8 cellular contexts compared by ENCODE assay signal in the genomic region with DNA sequence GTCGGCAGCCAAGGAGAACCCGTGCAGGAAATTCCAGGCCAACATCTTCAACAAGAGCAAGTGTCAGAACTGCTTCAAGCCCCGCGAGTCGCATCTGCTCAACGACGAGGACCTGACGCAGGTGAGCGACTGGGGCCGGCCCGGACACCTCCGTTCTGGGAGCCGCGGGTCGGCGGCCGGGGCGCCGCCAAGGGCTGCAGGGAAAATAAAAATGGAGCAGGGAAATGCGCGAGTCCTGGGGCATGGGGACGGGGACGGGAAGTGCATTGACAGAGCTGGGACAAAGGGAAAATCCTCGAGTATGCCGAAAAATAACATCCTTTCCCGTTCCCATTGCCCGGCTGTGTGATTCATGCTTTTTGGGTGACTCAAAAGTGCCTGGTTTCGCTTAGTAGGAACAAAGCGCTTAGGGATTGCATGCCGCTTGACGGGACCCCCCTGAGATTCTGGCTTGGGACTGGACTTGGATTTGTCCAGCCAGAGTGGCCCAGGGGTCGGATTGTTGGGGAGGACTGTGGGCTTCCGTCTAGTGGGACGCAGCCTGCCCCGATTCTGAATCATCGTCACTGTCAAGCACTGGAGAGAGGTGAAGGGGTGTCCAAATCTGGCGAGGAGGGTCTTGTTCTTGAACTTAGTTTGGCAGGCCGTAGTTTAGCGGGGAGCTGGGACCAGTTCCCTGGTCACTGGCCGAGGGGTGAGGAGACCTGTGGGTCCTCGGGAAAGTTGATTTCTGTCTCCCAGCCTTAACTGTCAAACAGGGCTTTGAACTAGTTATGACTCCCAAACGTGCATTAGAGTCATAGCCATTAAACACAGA. TPM values are rescaled to one million over a fixed set of nuclear protein-coding genes. Genes with fewer than 3 reads are reported as not detected.
DNase-seq lines count a peak whose midpoint lies in the region; ATAC-seq and TF ChIP-seq lines count a peak whose summit lies in the region.

No MANE protein-coding gene starts in this region.

- 1% methylated on average over 36 of the region's 42 CpGs for WGBS in esophagus muscularis mucosa

- H3K9me3 Mint-ChIP-seq in activated CD4-positive, alpha-beta memory T cell treated with anti-CD3 and anti-CD28 coated beads for 36 hours: no peaks in the 10 kb centered on the region

- H3K9me3 ChIP-seq in esophagus muscularis mucosa (no peaks in the 10 kb centered on the region), neutrophil (no peaks in the 10 kb centered on the region)

- no peaks in the 10 kb centered on the region for H3K36me3 Mint-ChIP-seq in activated CD4-positive, alpha-beta memory T cell treated with anti-CD3 and anti-CD28 coated beads for 36 hours

- POLR2A ChIA-PET in BJ (lab: Charles Lee): interaction anchor here (0.6 kb wide), 1 partner anchor 9 kb away, joined by 3 read pairs; no protein-coding TSS in a partner anchor
- POLR2A ChIA-PET in activated CD4-positive, alpha-beta memory T cell treated with anti-CD3 and anti-CD28 coated beads for 36 hours (lab: Charles Lee): interaction anchor here (1.3 to 2.1 kb wide), 2 partner anchors 9 to 27 kb away, joined by 3 to 6 read pairs; no protein-coding TSS in a partner anchor

- ATAC-seq in HG03139 (IDR thresholded peaks at IDR 0.05; ENCODE audit: unreplicated experiment) (peak; percentile 4), GM19452 (IDR thresholded peaks at IDR 0.05; ENCODE audit: unreplicated experiment) (no peak)

- DNase-seq in BJ (ENCODE audit: low read depth) (no peak), esophagus muscularis mucosa (ENCODE audit: extremely low spot score) (no peak), activated gamma-delta T cell treated with Interleukin-2 at 50 U/mL for 16 hours (no peak), D341Med (ENCODE audit: low spot score) (no peak)
- peak; percentile 33 for DNase-seq in activated CD4-positive, alpha-beta memory T cell treated with anti-CD3 and anti-CD28 coated beads for 36 hours

- intact Hi-C loops in activated CD4-positive, alpha-beta memory T cell treated with anti-CD3 and anti-CD28 coated beads for 36 hours (cut with micrococcal nuclease): loop anchor here (5.0 kb wide), 1 partner anchor 164 kb away; a partner anchor contains a TSS
- intact Hi-C loops in esophagus muscularis mucosa (cut with DNase I): loop anchor here (5.0 kb wide), 1 partner anchor 194 kb away; a partner anchor contains a TSS

- no peaks in the 10 kb centered on the region for H3K36me3 ChIP-seq in BJ (ENCODE audit: control insufficient read depth, insufficient read depth, low read length)
- H3K36me3 ChIP-seq in esophagus muscularis mucosa: no peaks in the 10 kb centered on the region
- no peaks in the 10 kb centered on the region for H3K36me3 ChIP-seq in neutrophil

- no peaks in the 10 kb centered on the region for H3K27me3 ChIP-seq in BJ (ENCODE audit: control insufficient read depth, insufficient read depth, low read length)
- no peaks in the 10 kb centered on the region for H3K27me3 ChIP-seq in esophagus muscularis mucosa
- peaks cover 29% of the 10 kb centered on the region for H3K27me3 ChIP-seq in neutrophil

- H3K27ac Mint-ChIP-seq in activated CD4-positive, alpha-beta memory T cell treated with anti-CD3 and anti-CD28 coated beads for 36 hours: peak overlapping the region; percentile 42

- TF ChIP-seq EP300 in esophagus muscularis mucosa (IDR thresholded peaks at IDR 0.05): no peak

- peak overlapping the region; percentile 79 to 89 (median 82) for H3K27ac ChIP-seq in esophagus muscularis mucosa (replicated peaks in 1 of 4)
- H3K27ac ChIP-seq in neutrophil: no peak overlapping the region

- TF ChIP-seq CTCF in BJ (IDR thresholded peaks at IDR 0.05; ENCODE audit: insufficient read depth, low read depth, low read length) (no peak), esophagus muscularis mucosa (IDR thresholded peaks at IDR 0.05) (no peak), neutrophil (IDR thresholded peaks at IDR 0.05) (no peak)

- H3K4me1 Mint-ChIP-seq in activated CD4-positive, alpha-beta memory T cell treated with anti-CD3 and anti-CD28 coated beads for 36 hours (ENCODE audit: low read depth): peaks cover 48% of the 10 kb centered on the region

- H3K4me1 ChIP-seq in esophagus muscularis mucosa (peaks cover 47 to 61% (median 58%) of the 10 kb centered on the region in 4 donors), neutrophil (ENCODE audit: control insufficient read depth in 1 of 2, insufficient read depth in 1 of 2, low read depth in 1 of 2, low read length in 1 of 2) (peaks cover 34% of the 10 kb centered on the region in 2 experiments)

- no peaks in the 10 kb centered on the region for H3K27me3 Mint-ChIP-seq in activated CD4-positive, alpha-beta memory T cell treated with anti-CD3 and anti-CD28 coated beads for 36 hours

- peak overlapping the region; percentile 94 for H3K4me3 Mint-ChIP-seq in activated CD4-positive, alpha-beta memory T cell treated with anti-CD3 and anti-CD28 coated beads for 36 hours

- TF ChIP-seq POLR2A in esophagus muscularis mucosa (IDR thresholded peaks at IDR 0.05; ENCODE audit: low read depth): no peak

- CTCF ChIA-PET in BJ (lab: Yijun Ruan, JAX): interaction anchor here (1.3 kb wide), 1 partner anchor 37 kb away, joined by 3 read pairs; no protein-coding TSS in a partner anchor
- CTCF ChIA-PET in activated CD4-positive, alpha-beta memory T cell treated with anti-CD3 and anti-CD28 coated beads for 36 hours (lab: Charles Lee): no interaction called here

- peak overlapping the region; percentile 79 for H3K4me3 ChIP-seq in BJ (ENCODE audit: low read depth, low read length)
- H3K4me3 ChIP-seq in esophagus muscularis mucosa: peak overlapping the region; percentile 59 to 85 (median 75)
- H3K4me3 ChIP-seq in neutrophil (ENCODE audit: low read depth in 1 of 2, low read length in 1 of 2): peak overlapping the region; percentile 68 to 80

RNA-seq across cellular contexts. Expression of a gene that starts 0.8 kb away (rescaled TPM):
- 149 and 154 TPM in 2 replicates for polyA plus RNA-seq in BJ (2011; rRNA removed)
- 129 and 187 TPM in 2 replicates for polyA minus RNA-seq in BJ (2011; rRNA and poly(A)+ RNA removed)
- total RNA-seq in activated CD4-positive, alpha-beta memory T cell treated with anti-CD3 and anti-CD28 coated beads for 36 hours: 100 to 1,000 TPM; 145 to 157 TPM
- total RNA-seq in esophagus muscularis mucosa: 100 to 1,000 TPM; 108 to 194 (median 129) TPM
